ENCODE assay signal across 22 cellular contexts in the genomic region with DNA sequence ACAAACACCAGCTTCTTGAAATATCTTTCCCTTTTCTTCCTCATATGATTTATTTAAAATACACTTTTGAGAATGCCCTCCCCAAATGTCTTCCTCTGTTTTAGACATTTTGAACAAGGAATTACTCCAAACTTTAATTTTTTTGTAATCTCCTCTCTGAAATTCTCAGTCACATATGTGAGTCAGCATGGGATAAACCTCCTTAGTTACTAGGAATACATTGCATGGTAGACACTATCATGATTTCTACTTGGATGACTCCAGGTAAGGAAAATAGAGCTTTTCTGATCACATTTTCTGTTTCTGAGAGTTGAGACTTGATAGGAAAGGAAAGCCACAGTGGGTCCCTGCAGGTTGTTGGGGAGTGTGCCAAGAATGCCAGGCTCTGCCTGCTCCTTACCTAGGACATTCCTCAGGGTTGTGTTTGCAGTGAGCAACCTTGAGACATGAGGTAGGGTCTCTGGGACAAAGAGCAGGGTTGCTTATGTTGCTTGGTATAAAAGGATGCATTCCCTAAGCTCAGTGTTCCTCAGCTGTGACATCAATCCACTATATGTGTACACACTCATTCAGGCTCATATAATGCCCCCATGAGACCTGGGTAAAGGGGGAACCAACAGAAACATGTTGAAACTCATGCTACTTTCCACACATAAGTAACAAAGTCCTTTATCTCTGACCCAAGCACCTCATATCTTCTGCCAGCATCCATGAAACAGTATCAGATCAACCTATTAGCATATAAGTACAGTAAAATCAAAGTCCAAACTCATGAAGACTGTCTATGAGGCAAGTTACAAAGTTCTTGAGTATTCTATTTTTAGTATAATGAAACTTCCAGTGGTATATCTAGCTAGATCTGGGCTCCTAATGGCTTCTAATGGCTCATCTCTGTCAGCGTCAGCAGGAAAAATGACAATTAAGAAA.
DNase-seq lines count a peak whose midpoint lies in the region; ATAC-seq and TF ChIP-seq lines count a peak whose summit lies in the region.
"Had no signal": no experiment of that assay in that cellular context is flagged by ENCODE, and none has a peak within 500 bp of the region (broad histone marks: within the 10 kb centered on the region; RNA-seq: fewer than 3 reads in every experiment).

No MANE protein-coding gene starts in this region.

- no peaks in the 10 kb centered on the region for H3K27me3 ChIP-seq in KMS-11 (ENCODE audit: insufficient read depth, low read depth)
- H3K27me3 ChIP-seq in brain microvascular endothelial cell (replicated peaks): no peaks in the 10 kb centered on the region
- H3K27me3 ChIP-seq: cardiac muscle cell, neutrophil, SJCRH30, upper lobe of left lung had no signal

- H3K4me2 ChIP-seq in KMS-11: peak overlapping the region; percentile 62

- H3K27ac ChIP-seq in KMS-11 (peak overlapping the region; percentile 57), brain microvascular endothelial cell (peak overlapping the region; percentile 90)
- H3K27ac ChIP-seq: cardiac muscle cell, neutrophil, SJCRH30, upper lobe of left lung had no signal

- intact Hi-C loops in left colon (cut with DNase I, micrococcal nuclease): no loop called here

- H3K4me1 ChIP-seq in KMS-11 (ENCODE audit: low read depth, poor library complexity, severe bottlenecking): peaks cover 38% of the 10 kb centered on the region
- H3K4me1 ChIP-seq: upper lobe of left lung had no signal

- H3K79me2 ChIP-seq in KMS-11 (ENCODE audit: insufficient read depth, low read depth): no peaks in the 10 kb centered on the region

- peak overlapping the region; percentile 1; the same call in 1 of the 2 replicates for H3K9ac ChIP-seq in KMS-11

- H2AFZ ChIP-seq in KMS-11 (ENCODE audit: low read depth): peak overlapping the region; percentile 4; the same call in 1 of the 2 replicates

- in situ Hi-C loops in brain microvascular endothelial cell (cut with HindIII; ENCODE audit: low pct_ligation_motif_present, low sequenced_read_pairs): no loop called here

- TF ChIP-seq CTCF in KMS-11 (conservative IDR thresholded peaks at IDR 0.05; ENCODE audit: low read depth, low read length): no peak
- TF ChIP-seq CTCF in brain microvascular endothelial cell (IDR thresholded peaks at IDR 0.05; ENCODE audit: low read depth, low read length, missing control alignments): no peak

- no peaks in the 10 kb centered on the region for H4K20me1 ChIP-seq in KMS-11 (ENCODE audit: insufficient read depth)

- no peak overlapping the region for H3K4me3 ChIP-seq in KMS-11 (IDR thresholded peaks at IDR 0.05; ENCODE audit: insufficient read depth, low read depth, low read length)
- H3K4me3 ChIP-seq in brain microvascular endothelial cell (ENCODE audit: low read depth, low read length): no peak overlapping the region
- H3K4me3 ChIP-seq: cardiac muscle cell, SJCRH30, upper lobe of left lung had no signal

- H3K36me3 ChIP-seq in KMS-11 (ENCODE audit: insufficient read depth) (no peaks in the 10 kb centered on the region), brain microvascular endothelial cell (replicated peaks) (no peaks in the 10 kb centered on the region)
- H3K36me3 ChIP-seq: cardiac muscle cell, neutrophil, SJCRH30, upper lobe of left lung had no signal

- ATAC-seq in left colon (peak; percentile 76), HG02938 (IDR thresholded peaks at IDR 0.05; ENCODE audit: unreplicated experiment) (no peak), HG02642 (IDR thresholded peaks at IDR 0.05; ENCODE audit: poor library complexity, unreplicated experiment) (no peak), HG02870 (IDR thresholded peaks at IDR 0.05; ENCODE audit: unreplicated experiment) (no peak)
- ATAC-seq: activated T-cell treated with anti-CD3 and anti-CD28 coated beads, Interleukin-2, amount 50 U/mL, for 72 hours had no signal

- DNase-seq in AG08395 (ENCODE audit: low spot score) (peak; percentile 10), brain microvascular endothelial cell (no peak), left colon (no peak)
- no peak for DNase-seq in effector CD8-positive, alpha-beta T cell (lab: John Stamatoyannopoulos, UW)
- DNase-seq: activated T-cell treated with anti-CD3 and anti-CD28 coated beads, Interleukin-2, amount 50 U/mL, for 72 hours; effector CD4-positive, alpha-beta T cell; EL; H7; hippocampal formation; Karpas-422; NCI-H1105; NCI-H748 treated with DMSO at 0.1 percent for 48 hours; retina; SJCRH30; stimulated activated naive CD4-positive, alpha-beta T cell; upper lobe of left lung had no signal
